ENCODE assay signal across 7 cellular contexts in genomic region chr3:37599779-37600178, GRCh38.
"Had no signal": no experiment of that assay in that cellular context is flagged by ENCODE, and none has a peak within 500 bp of the region (broad histone marks: within the 10 kb centered on the region; RNA-seq: fewer than 3 reads in every experiment).

No MANE protein-coding gene starts in this region.

- H3K27ac ChIP-seq: HL-60 had no signal

- H3K4me3 ChIP-seq: GM23338 had no signal

- H2AFZ ChIP-seq: GM23338 had no signal

- FAIRE-seq: H1, H54 had no signal

- ATAC-seq: GM23338 had no signal

- H3K4me2 ChIP-seq: GM23338 had no signal

- DNase-seq: H9, HCEC 1CT, KG1 had no signal
